8 cellular contexts compared by ENCODE assay signal in the genomic region with DNA sequence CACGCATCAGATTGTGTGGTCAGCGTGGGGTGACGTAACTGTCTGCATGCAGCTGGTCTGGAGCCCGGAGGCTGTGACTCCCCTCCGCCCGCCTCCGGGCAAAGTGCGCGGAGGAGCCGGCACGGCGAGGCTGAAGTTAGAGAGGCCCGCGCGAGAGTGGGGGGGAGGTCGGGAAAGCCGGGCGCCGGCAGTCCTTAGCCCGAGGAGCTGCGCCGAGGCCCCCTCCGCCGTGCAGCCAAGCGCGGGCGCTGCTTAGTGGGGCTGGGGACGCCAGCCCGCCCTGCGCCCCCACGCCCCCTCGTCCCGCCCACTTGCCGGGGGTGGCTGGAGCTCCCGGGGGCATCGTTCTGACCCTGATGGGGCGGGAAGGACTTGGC. TPM values are rescaled to one million over a fixed set of nuclear protein-coding genes. Genes with fewer than 3 reads are reported as not detected.
A peak's percentile ranks its signal among the peaks of the same experiment; 100 is the strongest.
DNase-seq lines count a peak whose midpoint lies in the region; ATAC-seq and TF ChIP-seq lines count a peak whose summit lies in the region.

No MANE protein-coding gene starts in this region.

- peak; percentile 31 for ATAC-seq in GM19328 (IDR thresholded peaks at IDR 0.05; ENCODE audit: unreplicated experiment)
- peak; percentile 47 for ATAC-seq in HG03432 (IDR thresholded peaks at IDR 0.05; ENCODE audit: unreplicated experiment)
- peak; percentile 20 for ATAC-seq in activated naive CD8-positive, alpha-beta T cell treated with anti-CD3 and anti-CD28 coated beads, Interleukin-2, amount 10 ng/mL, durations not matched to agents 7 days and 5 days (ENCODE audit: low read depth)

- peaks cover 0 to 42% (median 9%) of the 10 kb centered on the region in 11 experiments; a peak in 13 of 22 replicates for H3K36me3 ChIP-seq in BLaER1 treated with 17β-estradiol and CSF1 and Interleukin-3, amounts not matched to agents 10 nM and 100 nM

- intact Hi-C loops in cardiac septum (cut with DNase I), result loop anchor here (5.0 to 10.0 kb wide), 2 partner anchors 36 to 441 kb away; a partner anchor contains a TSS

- H3K27ac ChIP-seq in BLaER1 treated with 17β-estradiol and CSF1 and Interleukin-3, amounts not matched to agents 10 nM and 100 nM, result peak overlapping the region; percentile 77 to 96 (median 89)
- peak overlapping the region; percentile 94 for H3K27ac ChIP-seq in RWPE1

- peak overlapping the region; percentile 82 to 100 (median 98) for H3K4me2 ChIP-seq in BLaER1 treated with 17β-estradiol and CSF1 and Interleukin-3, amounts not matched to agents 10 nM and 100 nM

- H3K36me3 Mint-ChIP-seq in activated naive CD8-positive, alpha-beta T cell treated with anti-CD3 and anti-CD28 coated beads, Interleukin-2, amount 10 ng/mL, durations not matched to agents 7 days and 5 days, result no peaks in the 10 kb centered on the region
- no peaks in the 10 kb centered on the region for H3K36me3 Mint-ChIP-seq in osteocyte (ENCODE audit: unreplicated experiment)

- peak overlapping the region; percentile 89 for H3K4me3 Mint-ChIP-seq in activated naive CD8-positive, alpha-beta T cell treated with anti-CD3 and anti-CD28 coated beads, Interleukin-2, amount 10 ng/mL, durations not matched to agents 7 days and 5 days
- H3K4me3 Mint-ChIP-seq in osteocyte (ENCODE audit: unreplicated experiment), result peak overlapping the region; percentile 84

- peaks cover 34% of the 10 kb centered on the region for H3K4me1 Mint-ChIP-seq in activated naive CD8-positive, alpha-beta T cell treated with anti-CD3 and anti-CD28 coated beads, Interleukin-2, amount 10 ng/mL, durations not matched to agents 7 days and 5 days
- H3K4me1 Mint-ChIP-seq in osteocyte (ENCODE audit: unreplicated experiment), result peaks cover 49% of the 10 kb centered on the region

- H3K9ac ChIP-seq in BLaER1 treated with 17β-estradiol and CSF1 and Interleukin-3, amounts not matched to agents 10 nM and 100 nM, result peak overlapping the region; percentile 81 to 97 (median 90)

- H3K27ac Mint-ChIP-seq in activated naive CD8-positive, alpha-beta T cell treated with anti-CD3 and anti-CD28 coated beads, Interleukin-2, amount 10 ng/mL, durations not matched to agents 7 days and 5 days, result peak overlapping the region; percentile 87
- peak overlapping the region; percentile 79 for H3K27ac Mint-ChIP-seq in osteocyte (ENCODE audit: unreplicated experiment)

- no peaks in the 10 kb centered on the region for H3K9me3 Mint-ChIP-seq in activated naive CD8-positive, alpha-beta T cell treated with anti-CD3 and anti-CD28 coated beads, Interleukin-2, amount 10 ng/mL, durations not matched to agents 7 days and 5 days
- H3K9me3 Mint-ChIP-seq in osteocyte (ENCODE audit: unreplicated experiment), result peaks cover 2% of the 10 kb centered on the region

- DNase-seq in RWPE1 (ENCODE audit: low spot score) (peak; percentile 74), cardiac septum (ENCODE audit: low spot score) (peak; percentile 88), osteocyte (ENCODE audit: extremely low spot score, unreplicated experiment) (no peak), NCI-H2171 (lab: John Stamatoyannopoulos, UW) (no peak)
- DNase-seq in activated naive CD8-positive, alpha-beta T cell treated with anti-CD3 and anti-CD28 coated beads, Interleukin-2, amount 10 ng/mL, durations not matched to agents 7 days and 5 days, result no peak

- H3K4me3 ChIP-seq in BLaER1 treated with 17β-estradiol and CSF1 and Interleukin-3, amounts not matched to agents 10 nM and 100 nM, result peak overlapping the region; percentile 84 to 97 (median 88)

- H4K20me1 ChIP-seq in BLaER1 treated with 17β-estradiol and CSF1 and Interleukin-3, amounts not matched to agents 10 nM and 100 nM, result peaks cover 0 to 50% (median 33%) of the 10 kb centered on the region in 11 experiments; a peak in 14 of 22 replicates

- CTCF ChIA-PET in RWPE1 (lab: Yijun Ruan, JAX), result interaction anchor here (0.7 to 1.6 kb wide), 4 partner anchors 10 to 26 kb away, joined by 4 to 8 read pairs (median 4); no protein-coding TSS in a partner anchor

- TF ChIP-seq CTCF in RWPE1 (conservative IDR thresholded peaks at IDR 0.05; ENCODE audit: low read depth) (no peak), osteocyte (IDR thresholded peaks at IDR 0.05) (no peak)

- H3K27me3 Mint-ChIP-seq in activated naive CD8-positive, alpha-beta T cell treated with anti-CD3 and anti-CD28 coated beads, Interleukin-2, amount 10 ng/mL, durations not matched to agents 7 days and 5 days, result no peaks in the 10 kb centered on the region
- H3K27me3 Mint-ChIP-seq in osteocyte (ENCODE audit: unreplicated experiment), result no peaks in the 10 kb centered on the region

- H3K9me3 ChIP-seq in BLaER1 treated with 17β-estradiol and CSF1 and Interleukin-3, amounts not matched to agents 10 nM and 100 nM (replicated peaks in 1 of 11), result peaks cover 1 to 3% (median 2%) of the 10 kb centered on the region in 11 experiments; a peak in 20 of 22 replicates

- no peaks in the 10 kb centered on the region for H3K27me3 ChIP-seq in BLaER1 treated with 17β-estradiol and CSF1 and Interleukin-3, amounts not matched to agents 10 nM and 100 nM

- peaks cover 76 to 94% (median 89%) of the 10 kb centered on the region in 10 experiments for H3K4me1 ChIP-seq in BLaER1 treated with 17β-estradiol and CSF1 and Interleukin-3, amounts not matched to agents 10 nM and 100 nM

- POLR2A ChIA-PET in RWPE1 (lab: Yijun Ruan, JAX; ENCODE audit: low non-redundant PET), result interaction anchor here (0.5 to 1.1 kb wide), 5 partner anchors 9 to 134 kb away, joined by 3 to 6 read pairs (median 3); no protein-coding TSS in a partner anchor
- POLR2A ChIA-PET in activated naive CD8-positive, alpha-beta T cell treated with anti-CD3 and anti-CD28 coated beads, Interleukin-2, amount 10 ng/mL, durations not matched to agents 7 days and 5 days (lab: Charles Lee), result interaction anchor here (0.8 to 2.1 kb wide), 11 partner anchors 8 to 433 kb away, joined by 3 to 15 read pairs (median 4); no protein-coding TSS in a partner anchor

RNA-seq across cellular contexts. Expression of a gene that starts 0.4 kb away (rescaled TPM):
- 10 to 100 TPM; 29.5 to 30.4 TPM for total RNA-seq in activated naive CD8-positive, alpha-beta T cell treated with anti-CD3 and anti-CD28 coated beads, Interleukin-2, amount 10 ng/mL, durations not matched to agents 7 days and 5 days
- 46.4 TPM for total RNA-seq in cardiac septum
- total RNA-seq in osteocyte, result 28.1 and 32.9 TPM in 2 replicates

RNA-seq across cellular contexts. Expression of a gene that starts 37.6 kb away (rescaled TPM):
- total RNA-seq in activated naive CD8-positive, alpha-beta T cell treated with anti-CD3 and anti-CD28 coated beads, Interleukin-2, amount 10 ng/mL, durations not matched to agents 7 days and 5 days, result 10 to 100 TPM; 68.1 to 68.2 TPM
- total RNA-seq in cardiac septum (45.1 TPM), osteocyte (35.8 and 42.9 TPM in 2 replicates)

RNA-seq across cellular contexts. Expression of a gene that starts 50.3 kb away (rescaled TPM):
- under 1 TPM in 1 of 2 experiments, not detected in 1; 0.25 TPM for total RNA-seq in activated naive CD8-positive, alpha-beta T cell treated with anti-CD3 and anti-CD28 coated beads, Interleukin-2, amount 10 ng/mL, durations not matched to agents 7 days and 5 days
- 123 TPM for total RNA-seq in cardiac septum
- not detected in 2 replicates for total RNA-seq in osteocyte

Comparison
In these comparisons a context has a peak if more than half of its experiments do, and no peak if none do; other contexts are left out.
1. DNase-seq: peak in RWPE1 (single experiment) and cardiac septum (single experiment); none in activated naive CD8-positive, alpha-beta T cell treated with anti-CD3 and anti-CD28 coated beads, Interleukin-2, amount 10 ng/mL, durations not matched to agents 7 days and 5 days (single experiment), osteocyte (single experiment) and NCI-H2171 (single experiment).
2. RNA of a gene that starts 50.3 kb away (total RNA-seq): 123 TPM in cardiac septum (single experiment); 0.25 TPM in activated naive CD8-positive, alpha-beta T cell treated with anti-CD3 and anti-CD28 coated beads, Interleukin-2, amount 10 ng/mL, durations not matched to agents 7 days and 5 days and not detected in osteocyte; every median in the first group is over 10 times any median in the second.
3. Peak in every context shown above with its lines, with median percentiles within 50 percentile points of each other: ATAC-seq.